19 cellular contexts compared by ENCODE assay signal in genomic region chr17:302300-302698, GRCh38. TPM values are rescaled to one million over a fixed set of nuclear protein-coding genes. Genes with fewer than 3 reads are reported as not detected.
A peak's percentile ranks its signal among the peaks of the same experiment; 100 is the strongest.
DNase-seq lines count a peak whose midpoint lies in the region; ATAC-seq and TF ChIP-seq lines count a peak whose summit lies in the region.
"Had no signal": no experiment of that assay in that cellular context is flagged by ENCODE, and none has a peak within 500 bp of the region (broad histone marks: within the 10 kb centered on the region; RNA-seq: fewer than 3 reads in every experiment).

No MANE protein-coding gene starts in this region.

- no peaks in the 10 kb centered on the region for H3K36me3 ChIP-seq in endodermal cell (ENCODE audit: control insufficient read depth, insufficient read depth, low read length)
- no peaks in the 10 kb centered on the region for H3K36me3 ChIP-seq in transverse colon
- H3K36me3 ChIP-seq: adrenal gland, neutrophil had no signal

- H3K36me3 Mint-ChIP-seq in endodermal cell (ENCODE audit: low read depth) (no peaks in the 10 kb centered on the region), neural crest cell (ENCODE audit: low read depth) (no peaks in the 10 kb centered on the region)
- H3K36me3 Mint-ChIP-seq in activated T-cell treated with anti-CD3 and anti-CD28 coated beads, Interleukin-2, amount 50 U/mL, for 24 hours (ENCODE audit: low read depth) = no peaks in the 10 kb centered on the region

- H3K27ac Mint-ChIP-seq in endodermal cell (no peak overlapping the region), neural crest cell (ENCODE audit: unreplicated experiment) (peak overlapping the region; percentile 35)
- H3K27ac Mint-ChIP-seq in activated T-cell treated with anti-CD3 and anti-CD28 coated beads, Interleukin-2, amount 50 U/mL, for 24 hours = no peak overlapping the region

- H3K27me3 Mint-ChIP-seq in endodermal cell (ENCODE audit: insufficient read depth) (no peaks in the 10 kb centered on the region), neural crest cell (ENCODE audit: low read depth) (no peaks in the 10 kb centered on the region)
- no peaks in the 10 kb centered on the region for H3K27me3 Mint-ChIP-seq in activated T-cell treated with anti-CD3 and anti-CD28 coated beads, Interleukin-2, amount 50 U/mL, for 24 hours

- no peak for TF ChIP-seq CTCF in endodermal cell (conservative IDR thresholded peaks at IDR 0.05)
- no peak for TF ChIP-seq CTCF in neural crest cell (conservative IDR thresholded peaks at IDR 0.05)
- no peak for TF ChIP-seq CTCF in transverse colon (IDR thresholded peaks at IDR 0.05)
- no peak for TF ChIP-seq CTCF in RWPE1 (conservative IDR thresholded peaks at IDR 0.05; ENCODE audit: low read depth)

- intact Hi-C loops in right cardiac atrium (cut with DNase I) (no loop called here), transverse colon (cut with DNase I; ENCODE audit: low total_unique reads) (no loop called here)

- no peaks in the 10 kb centered on the region for H3K9me3 ChIP-seq in endodermal cell (ENCODE audit: control insufficient read depth, low read length)
- H3K9me3 ChIP-seq in right cardiac atrium (ENCODE audit: control insufficient read depth, low read length) = no peaks in the 10 kb centered on the region
- no peaks in the 10 kb centered on the region for H3K9me3 ChIP-seq in transverse colon
- H3K9me3 ChIP-seq: adrenal gland, neutrophil had no signal

- peaks cover 5% of the 10 kb centered on the region for H3K4me1 Mint-ChIP-seq in endodermal cell
- peaks cover 6% of the 10 kb centered on the region for H3K4me1 Mint-ChIP-seq in neural crest cell
- no peaks in the 10 kb centered on the region for H3K4me1 Mint-ChIP-seq in activated T-cell treated with anti-CD3 and anti-CD28 coated beads, Interleukin-2, amount 50 U/mL, for 24 hours (ENCODE audit: low read depth)

- POLR2A ChIA-PET in RWPE1 (lab: Yijun Ruan, JAX; ENCODE audit: low non-redundant PET) = no interaction called here

- H3K9me3 Mint-ChIP-seq in endodermal cell (no peaks in the 10 kb centered on the region), neural crest cell (no peaks in the 10 kb centered on the region)
- no peaks in the 10 kb centered on the region for H3K9me3 Mint-ChIP-seq in activated T-cell treated with anti-CD3 and anti-CD28 coated beads, Interleukin-2, amount 50 U/mL, for 24 hours

- peak; percentile 66 for TF ChIP-seq POLR2A in transverse colon (IDR thresholded peaks at IDR 0.05)

- H3K27ac ChIP-seq in endodermal cell (ENCODE audit: low read depth, low read length) = peak overlapping the region; percentile 29
- no peak overlapping the region for H3K27ac ChIP-seq in right cardiac atrium (ENCODE audit: low read length)
- peak overlapping the region; percentile 69 to 84 (median 76) for H3K27ac ChIP-seq in transverse colon
- no peak overlapping the region for H3K27ac ChIP-seq in RWPE1
- H3K27ac ChIP-seq: neutrophil had no signal

- in situ Hi-C loops in transverse colon (cut with MboI; ENCODE audit: low pct_ligation_motif_present in 1 of 4, low pct_unique_long_range_greater_than_20kb in 1 of 4, low sequenced_read_pairs in 3 of 4) = no loop called here

- TF ChIP-seq EP300 in transverse colon (IDR thresholded peaks at IDR 0.05; ENCODE audit: low read depth) = no peak

- CTCF ChIA-PET in RWPE1 (lab: Yijun Ruan, JAX) = no interaction called here

- H3K4me1 ChIP-seq in endodermal cell (ENCODE audit: control insufficient read depth, insufficient read depth, low read length) (no peaks in the 10 kb centered on the region), right cardiac atrium (ENCODE audit: control insufficient read depth, insufficient read depth, low read length) (no peaks in the 10 kb centered on the region), transverse colon (peaks cover 4 to 21% (median 11%) of the 10 kb centered on the region in 4 donors)

- 79 to 81% methylated on average over 5 to 24 of the region's 24 CpGs for WGBS in endodermal cell (ENCODE audit: insufficient coverage in 1 of 2, insufficient read length in 1 of 2), 2 experiments
- 64% methylated on average over 24 of the region's 24 CpGs for WGBS in right cardiac atrium
- WGBS in transverse colon (ENCODE audit: low coverage in 1 of 2), 2 donors = 41% methylated on average over 24 of the region's 24 CpGs; no CpG with 5 or more reads in 1 of the 2 donors

- peak; percentile 10 to 68 for ATAC-seq in right cardiac atrium
- no peak for ATAC-seq in GM21423 (IDR thresholded peaks at IDR 0.05; ENCODE audit: unreplicated experiment)
- ATAC-seq: K562 had no signal

- H3K27me3 ChIP-seq in endodermal cell (ENCODE audit: control insufficient read depth, insufficient read depth, low read length, poor library complexity, severe bottlenecking) = peaks cover 23% of the 10 kb centered on the region
- no peaks in the 10 kb centered on the region for H3K27me3 ChIP-seq in right cardiac atrium (ENCODE audit: control insufficient read depth, insufficient read depth)
- H3K27me3 ChIP-seq in transverse colon = no peaks in the 10 kb centered on the region
- H3K27me3 ChIP-seq: adrenal gland had no signal

- H3K9ac ChIP-seq in endodermal cell (ENCODE audit: extremely low read depth, low read length, poor library complexity, severe bottlenecking) = no peak overlapping the region

- H3K4me3 Mint-ChIP-seq in endodermal cell (no peak overlapping the region), neural crest cell (no peak overlapping the region)
- H3K4me3 Mint-ChIP-seq in activated T-cell treated with anti-CD3 and anti-CD28 coated beads, Interleukin-2, amount 50 U/mL, for 24 hours = no peak overlapping the region

- DNase-seq in endodermal cell (no peak), right cardiac atrium (peak in 1 of 3 donors; percentile 67), neural crest cell (ENCODE audit: low read depth, low spot score) (no peak), transverse colon (peak; percentile 90), amygdala (lab: John Stamatoyannopoulos, UW) (no peak), RWPE1 (ENCODE audit: low spot score) (no peak)
- DNase-seq in activated T-cell treated with anti-CD3 and anti-CD28 coated beads, Interleukin-2, amount 50 U/mL, for 24 hours = no peak
- DNase-seq: activated CD4-positive, CD25-positive, alpha-beta regulatory T cell treated with anti-CD3 and anti-CD28 coated beads, Interleukin-2, amount 50 U/mL, for 72 hours; activated effector memory CD4-positive, alpha-beta T cell treated with anti-CD3 and anti-CD28 coated beads, Interleukin-2, amount 50 U/mL, for 16 hours; adrenal gland; AML-193; GDM1; mammary epithelial cell; NCI-H2107; NCI-H526 treated with DMSO at 0.1 percent for 48 hours; stimulated activated CD4-positive, alpha-beta T cell treated with anti-CD3 and anti-CD28 coated beads, Interleukin-4, amount 100 ng/mL, for 24 hours had no signal

- H3K4me3 ChIP-seq in endodermal cell (ENCODE audit: low read length) = no peak overlapping the region
- H3K4me3 ChIP-seq in right cardiac atrium (ENCODE audit: low read length) = no peak overlapping the region
- H3K4me3 ChIP-seq in transverse colon = peak overlapping the region in 1 of 4 donors; percentile 1
- H3K4me3 ChIP-seq: adrenal gland, K562 had no signal

RNA-seq across cellular contexts. Expression of gene RPH3AL, which starts 50.3 kb away (rescaled TPM):
- total RNA-seq in endodermal cell (10 to 100 TPM; 14.7 to 16.9 TPM), right cardiac atrium (10 to 100 TPM in 2 of 4 donors, 1 to 10 TPM in 2; 4.7 to 11.5 (median 10.2) TPM), neural crest cell (1.9 and 2.1 TPM in 2 replicates), transverse colon (10 to 100 TPM; 24.3 to 90.5 (median 47.2) TPM)
- polyA plus RNA-seq in endodermal cell (2013, experiment 1 of 2) = 4.1 TPM
- polyA plus RNA-seq in endodermal cell (2013, experiment 2 of 2) = 4.6 TPM
- polyA plus RNA-seq in right cardiac atrium = 6.7 TPM

Comparison
In these comparisons a context has a peak if more than half of its experiments do, and no peak if none do; other contexts are left out.
1. H3K27ac ChIP-seq: peak in endodermal cell (single experiment) and transverse colon (4 of 4); none in right cardiac atrium (single experiment) and RWPE1 (single experiment).